In the genomic region with DNA sequence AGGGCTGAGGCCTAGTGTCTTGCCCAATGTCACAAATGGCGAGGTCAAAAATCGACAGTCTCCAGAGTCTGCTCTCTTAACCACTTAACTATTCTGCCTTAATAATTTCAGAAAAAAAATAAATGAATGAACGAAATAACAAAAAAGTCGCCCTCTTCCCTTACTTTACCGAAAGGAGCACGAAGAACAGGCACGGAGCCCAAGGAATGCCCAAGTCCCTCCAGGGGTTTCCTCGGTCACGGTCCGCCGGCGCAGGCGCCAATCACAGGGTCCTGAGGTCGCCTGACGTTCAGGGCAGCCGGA, we compare ENCODE assay signal across 8 cellular contexts. TPM values are rescaled to one million over a fixed set of nuclear protein-coding genes. Genes with fewer than 3 reads are reported as not detected.
DNase-seq lines count a peak whose midpoint lies in the region; ATAC-seq and TF ChIP-seq lines count a peak whose summit lies in the region.

No MANE protein-coding gene starts in this region.

- H3K4me1 ChIP-seq in PC-9 (replicated peaks; ENCODE audit: insufficient read depth), result peaks cover 26% of the 10 kb centered on the region
- peaks cover 48% of the 10 kb centered on the region in 2 experiments for H3K4me1 ChIP-seq in neutrophil (ENCODE audit: control insufficient read depth in 1 of 2, insufficient read depth in 1 of 2, low read depth in 1 of 2, low read length in 1 of 2)

- POLR2A ChIA-PET in PC-9 (lab: Charles Lee; ENCODE audit: unreplicated experiment), result no interaction called here

- no peak for TF ChIP-seq CTCF in 22Rv1 (IDR thresholded peaks at IDR 0.05)
- TF ChIP-seq CTCF in PC-9 (conservative IDR thresholded peaks at IDR 0.05), result no peak
- no peak for TF ChIP-seq CTCF in neutrophil (IDR thresholded peaks at IDR 0.05)

- intact Hi-C loops in PC-9 (cut with micrococcal nuclease; ENCODE audit: unreplicated experiment), result loop anchor here (1.0 kb wide), 1 partner anchor 255 kb away; no protein-coding TSS in a partner anchor

- H3K4me3 ChIP-seq in PC-9 (peak overlapping the region; percentile 86), neutrophil (ENCODE audit: low read depth in 1 of 2, low read length in 1 of 2) (peak overlapping the region; percentile 70 to 84)

- ATAC-seq in GM21619 (IDR thresholded peaks at IDR 0.05; ENCODE audit: unreplicated experiment) (peak; percentile 49), GM21528 (IDR thresholded peaks at IDR 0.05; ENCODE audit: low FRiP score, unreplicated experiment) (no peak)

- H3K9me3 ChIP-seq in PC-9 (ENCODE audit: insufficient read depth, low read depth), result no peaks in the 10 kb centered on the region
- H3K9me3 ChIP-seq in neutrophil, result no peaks in the 10 kb centered on the region

- no peak for DNase-seq in PC-9
- DNase-seq in epithelial cell of prostate (ENCODE audit: low read depth, low spot score), result no peak
- DNase-seq in NCI-H1092 (lab: John Stamatoyannopoulos, UW), result no peak
- no peak for DNase-seq in activated CD4-positive, alpha-beta T cell treated with anti-CD3 and anti-CD28 coated beads, Interleukin-2, amount 50 U/mL, for 48 hours

- peak overlapping the region; percentile 94 for H3K4me2 ChIP-seq in PC-9

- peaks cover 6% of the 10 kb centered on the region; the same call in 1 of the 2 replicates for H4K20me1 ChIP-seq in PC-9 (ENCODE audit: insufficient read depth)

- H3K27ac ChIP-seq in 22Rv1, result peak overlapping the region; percentile 88
- peak overlapping the region; percentile 83 for H3K27ac ChIP-seq in PC-9
- peak overlapping the region; percentile 89 for H3K27ac ChIP-seq in epithelial cell of prostate
- peak overlapping the region; percentile 86 for H3K27ac ChIP-seq in neutrophil

- H3K36me3 ChIP-seq in PC-9 (ENCODE audit: low read depth), result peaks cover 37% of the 10 kb centered on the region
- H3K36me3 ChIP-seq in neutrophil, result peaks cover 23% of the 10 kb centered on the region

- TSS peak; percentile 41 for BruUV-seq in PC-9 (replicated peaks; lab: Mats Ljungman, UMichigan)

- H2AFZ ChIP-seq in PC-9, result peak overlapping the region; percentile 97

- H3K27me3 ChIP-seq in PC-9 (ENCODE audit: insufficient read depth, low read depth) (no peaks in the 10 kb centered on the region), neutrophil (no peaks in the 10 kb centered on the region)

- peaks cover 42% of the 10 kb centered on the region for H3K79me2 ChIP-seq in PC-9 (ENCODE audit: low read depth)

- no peaks in the 10 kb centered on the region for H3K9me2 ChIP-seq in PC-9 (ENCODE audit: insufficient read depth)

- CTCF ChIA-PET in PC-9 (lab: Charles Lee), result interaction anchor here (0.5 kb wide), 1 partner anchor 1444 kb away, joined by 3 read pairs; no protein-coding TSS in a partner anchor

- peaks cover 11% of the 10 kb centered on the region; the same call in 1 of the 2 replicates for H3F3A ChIP-seq in PC-9 (ENCODE audit: insufficient read depth, low read depth)

RNA-seq across cellular contexts. Expression of gene SUPT7L, which starts 0.3 kb away (rescaled TPM):
- total RNA-seq in PC-9 (2021), result 29.3 and 33.0 TPM in 2 replicates

RNA-seq across cellular contexts. Expression of gene SLC4A1AP, which starts 0.6 kb away (rescaled TPM):
- total RNA-seq in PC-9 (2021), result 18.5 and 22.7 TPM in 2 replicates

RNA-seq across cellular contexts. Expression of gene GPN1, which starts 34.3 kb away (rescaled TPM):
- 37.3 and 45.1 TPM in 2 replicates for total RNA-seq in PC-9 (2021)

RNA-seq across cellular contexts. Expression of gene CCDC121, which starts 34.3 kb away (rescaled TPM):
- total RNA-seq in PC-9 (2021), result 1.9 and 2.9 TPM in 2 replicates
